In the genomic region with DNA sequence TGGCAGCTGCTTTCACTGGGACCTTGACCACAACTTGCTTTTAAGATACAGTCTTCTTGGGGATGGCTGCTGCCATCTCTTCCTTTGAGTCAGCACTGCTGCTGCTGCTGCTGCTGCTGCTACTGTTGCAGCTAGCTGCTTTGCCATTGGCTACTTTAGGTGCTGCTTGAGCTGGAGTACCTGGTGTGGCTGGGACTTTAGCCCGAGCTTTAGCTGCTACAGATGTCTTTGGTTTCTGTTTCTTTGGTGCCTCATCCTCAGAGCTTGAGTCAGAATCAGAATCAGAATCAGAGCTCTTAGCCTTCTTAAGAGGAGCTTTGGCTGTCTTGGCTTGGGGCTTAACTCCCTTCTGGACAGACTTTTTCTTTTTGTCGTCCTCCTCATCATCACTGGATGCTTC, we compare ENCODE assay signal across 17 cellular contexts. TPM values are rescaled to one million over a fixed set of nuclear protein-coding genes. Genes with fewer than 3 reads are reported as not detected.
DNase-seq lines count a peak whose midpoint lies in the region; ATAC-seq and TF ChIP-seq lines count a peak whose summit lies in the region.
"Had no signal": no experiment of that assay in that cellular context is flagged by ENCODE, and none has a peak within 500 bp of the region (broad histone marks: within the 10 kb centered on the region; RNA-seq: fewer than 3 reads in every experiment).

No MANE protein-coding gene starts in this region.

- H3K27ac Mint-ChIP-seq in chondrocyte (ENCODE audit: unreplicated experiment): no peak overlapping the region
- H3K27ac Mint-ChIP-seq: dendritic cell treated with granulocyte-macrophage colony-stimulating factor and Interleukin-4, amounts not matched to agents 40 ng/mL and 50 ng/mL, for 4 days; progenitor cell of endocrine pancreas had no signal

- no peak overlapping the region for H2AK5ac ChIP-seq in mesendoderm (ENCODE audit: low read length)

- H3K18ac ChIP-seq in mesendoderm (ENCODE audit: low read length): no peak overlapping the region

- no peak overlapping the region for H3K23ac ChIP-seq in mesendoderm (ENCODE audit: low read length)

- H4K5ac ChIP-seq in mesendoderm (ENCODE audit: low read length): no peak overlapping the region

- DNase-seq in activated T-cell treated with anti-CD3 and anti-CD28 coated beads, Interleukin-2, amount 50 U/mL, for 4 hours: no peak
- DNase-seq in activated T-cell treated with anti-CD3 and anti-CD28 coated beads for 4 hours (no peak), SK-N-DZ (ENCODE audit: low spot score) (peak; percentile 27), mesendoderm (no peak), tibial artery (no peak), chondrocyte (ENCODE audit: low spot score) (no peak)
- DNase-seq: amygdala, heart left ventricle, MG63 had no signal

- no peaks in the 10 kb centered on the region for H3K27me3 Mint-ChIP-seq in activated T-cell treated with anti-CD3 and anti-CD28 coated beads, Interleukin-2, amount 50 U/mL, for 4 hours (ENCODE audit: low read depth)
- H3K27me3 Mint-ChIP-seq in chondrocyte (ENCODE audit: low read depth): no peaks in the 10 kb centered on the region

- intact Hi-C loops in tibial artery (cut with DNase I; ENCODE audit: low total_unique reads): no loop called here

- peak; percentile 65 to 80 for ATAC-seq in activated T-cell treated with anti-CD3 and anti-CD28 coated beads, Interleukin-2, amount 50 U/mL, for 4 hours
- ATAC-seq in GM18511 (IDR thresholded peaks at IDR 0.05; ENCODE audit: unreplicated experiment): peak; percentile 63
- ATAC-seq in HG02623 (IDR thresholded peaks at IDR 0.05; ENCODE audit: unreplicated experiment): no peak
- ATAC-seq: heart left ventricle had no signal

- no peak overlapping the region for H3K9ac ChIP-seq in mesendoderm (ENCODE audit: low read length)

- no peaks in the 10 kb centered on the region for H3K36me3 ChIP-seq in mesendoderm (ENCODE audit: control insufficient read depth, insufficient read depth, low read length)
- H3K36me3 ChIP-seq in tibial artery: no peaks in the 10 kb centered on the region
- H3K36me3 ChIP-seq: esophagus muscularis mucosa, heart left ventricle, MG63, thoracic aorta had no signal

- H2BK5ac ChIP-seq in mesendoderm (ENCODE audit: low read length): no peak overlapping the region

- H3K4me1 ChIP-seq in mesendoderm (ENCODE audit: control insufficient read depth, low read depth, low read length) (peaks cover 2% of the 10 kb centered on the region), tibial artery (peaks cover 0 to 10% (median 0%) of the 10 kb centered on the region in 4 donors)
- H3K4me1 ChIP-seq: esophagus muscularis mucosa, heart left ventricle had no signal

- H2BK15ac ChIP-seq in mesendoderm (replicated peaks; ENCODE audit: low read depth): no peak overlapping the region

- H4K8ac ChIP-seq in mesendoderm (ENCODE audit: low read depth, low read length): no peak overlapping the region

- peaks cover 19% of the 10 kb centered on the region for H3K4me1 Mint-ChIP-seq in activated T-cell treated with anti-CD3 and anti-CD28 coated beads, Interleukin-2, amount 50 U/mL, for 4 hours (ENCODE audit: low read depth)
- no peaks in the 10 kb centered on the region for H3K4me1 Mint-ChIP-seq in chondrocyte (ENCODE audit: low read depth)

- WGBS in mesendoderm (ENCODE audit: extremely low coverage, insufficient coverage, low lambda C conversion rate): no CpG with 5 or more reads among the region's 2 CpGs

- peak overlapping the region; percentile 24 for H3K4ac ChIP-seq in mesendoderm (ENCODE audit: low read depth, low read length)

- no peaks in the 10 kb centered on the region for H3K79me1 ChIP-seq in mesendoderm (ENCODE audit: low read length)

- no peak for TF ChIP-seq CTCF in tibial artery (IDR thresholded peaks at IDR 0.05)
- TF ChIP-seq CTCF in chondrocyte (IDR thresholded peaks at IDR 0.05): no peak

- H3K9me3 Mint-ChIP-seq in activated T-cell treated with anti-CD3 and anti-CD28 coated beads, Interleukin-2, amount 50 U/mL, for 4 hours: no peaks in the 10 kb centered on the region
- peaks cover 8% of the 10 kb centered on the region for H3K9me3 Mint-ChIP-seq in chondrocyte (ENCODE audit: low read depth)
- H3K9me3 Mint-ChIP-seq: dendritic cell treated with granulocyte-macrophage colony-stimulating factor and Interleukin-4, amounts not matched to agents 40 ng/mL and 50 ng/mL, for 4 days had no signal

- H3K4me3 Mint-ChIP-seq in activated T-cell treated with anti-CD3 and anti-CD28 coated beads, Interleukin-2, amount 50 U/mL, for 4 hours: no peak overlapping the region
- no peak overlapping the region for H3K4me3 Mint-ChIP-seq in chondrocyte (ENCODE audit: unreplicated experiment)
- H3K4me3 Mint-ChIP-seq: dendritic cell treated with granulocyte-macrophage colony-stimulating factor and Interleukin-4, amounts not matched to agents 40 ng/mL and 50 ng/mL, for 4 days had no signal

- H3K27ac ChIP-seq in mesendoderm (ENCODE audit: low read depth, low read length) (no peak overlapping the region), tibial artery (no peak overlapping the region)
- H3K27ac ChIP-seq: esophagus muscularis mucosa, heart left ventricle, thoracic aorta had no signal

- H3K56ac ChIP-seq in mesendoderm (ENCODE audit: low read length): peak overlapping the region; percentile 42

- no peaks in the 10 kb centered on the region for H3K27me3 ChIP-seq in mesendoderm (ENCODE audit: insufficient read depth, low read length, poor library complexity)
- no peaks in the 10 kb centered on the region for H3K27me3 ChIP-seq in tibial artery
- H3K27me3 ChIP-seq: esophagus muscularis mucosa, MG63 had no signal

- no peaks in the 10 kb centered on the region for H3K36me3 Mint-ChIP-seq in activated T-cell treated with anti-CD3 and anti-CD28 coated beads, Interleukin-2, amount 50 U/mL, for 4 hours (ENCODE audit: insufficient read depth)
- H3K36me3 Mint-ChIP-seq in chondrocyte (ENCODE audit: low read depth): no peaks in the 10 kb centered on the region

- no peaks in the 10 kb centered on the region for H3K79me2 ChIP-seq in mesendoderm (ENCODE audit: control insufficient read depth, insufficient read depth, low read length)

- no peak overlapping the region for H3K4me2 ChIP-seq in mesendoderm (ENCODE audit: low read length)

- no peaks in the 10 kb centered on the region for H3K9me3 ChIP-seq in tibial artery
- H3K9me3 ChIP-seq: esophagus muscularis mucosa, heart left ventricle, MG63, thoracic aorta had no signal

- H2BK120ac ChIP-seq in mesendoderm (ENCODE audit: low read depth, low read length): peak overlapping the region; percentile 82

- H3K4me3 ChIP-seq in mesendoderm (ENCODE audit: low read length): no peak overlapping the region
- H3K4me3 ChIP-seq in tibial artery: no peak overlapping the region
- H3K4me3 ChIP-seq: esophagus muscularis mucosa, heart left ventricle, MG63, thoracic aorta had no signal

RNA-seq across cellular contexts. Expression of gene FAM9B, which starts 52.2 kb away (rescaled TPM):
- not detected for total RNA-seq in activated T-cell treated with anti-CD3 and anti-CD28 coated beads, Interleukin-2, amount 50 U/mL, for 4 hours
- not detected in 2 replicates for polyA plus RNA-seq in SK-N-DZ (2014; cell fraction: cytosol; rRNA removed)
- not detected in 2 replicates for polyA plus RNA-seq in SK-N-DZ (2014; cell fraction: nucleus; rRNA removed)
- 0.17 TPM for polyA plus RNA-seq in mesendoderm (2013, experiment 1 of 2)
- 0.08 TPM for polyA plus RNA-seq in mesendoderm (2013, experiment 2 of 2)
- not detected in 3 replicates for total RNA-seq in chondrocyte
- total RNA-seq: esophagus muscularis mucosa; heart left ventricle; kidney epithelial cell; progenitor cell of endocrine pancreas; T-helper 2 cell treated with Interferon-gamma antibody and Interleukin-4, amounts not matched to agents 100 ng/mL and 5 ng/mL, for 36 hours; thoracic aorta had no signal
- polyA plus RNA-seq: heart left ventricle had no signal
